Comparison of ENCODE assay signal across 8 cellular contexts in the genomic region with DNA sequence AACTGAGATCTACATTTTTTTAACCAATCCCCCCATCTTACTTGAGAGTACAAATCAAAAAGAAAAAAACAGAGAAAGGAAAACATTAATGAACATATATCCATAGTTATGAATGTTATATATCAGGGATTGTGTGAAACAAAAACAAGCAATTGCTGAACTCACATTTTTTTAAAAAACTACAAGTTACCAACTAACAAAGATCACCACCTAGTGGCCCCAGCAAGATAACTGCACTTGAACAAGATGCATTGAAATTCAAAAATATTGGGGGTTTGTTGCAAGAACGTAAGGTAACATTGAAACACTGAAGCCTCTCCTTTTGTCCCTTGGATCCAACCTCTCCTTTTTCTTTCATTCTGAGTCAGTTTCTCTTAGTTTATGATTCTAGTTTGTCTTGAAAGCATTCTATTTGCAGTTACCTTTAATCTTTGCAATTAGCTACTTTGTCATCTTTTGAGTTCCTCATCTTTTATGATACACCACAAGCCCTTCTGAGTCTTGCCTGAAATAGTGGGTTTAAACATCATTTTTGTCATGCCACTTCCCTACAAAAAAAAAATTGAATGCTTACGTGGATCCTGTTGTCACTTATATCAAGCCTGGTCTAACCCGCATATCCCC.
DNase-seq lines count a peak whose midpoint lies in the region; ATAC-seq, FAIRE-seq and TF ChIP-seq lines count a peak whose summit lies in the region.

No MANE protein-coding gene starts in this region.

- no peak overlapping the region for H3K23ac ChIP-seq in trophoblast cell (ENCODE audit: low read length)

- no peaks in the 10 kb centered on the region for H3K79me1 ChIP-seq in trophoblast cell (ENCODE audit: low read length)

- no peak for TF ChIP-seq POLR2A in endothelial cell of umbilical vein (IDR thresholded peaks at IDR 0.05; ENCODE audit: low read depth, low read length)

- no peaks in the 10 kb centered on the region for H3K27me3 ChIP-seq in OCI-LY1 (ENCODE audit: insufficient read depth, low read length)
- no peaks in the 10 kb centered on the region for H3K27me3 ChIP-seq in endothelial cell of umbilical vein (ENCODE audit: control insufficient read depth in 2 of 2, insufficient read depth in 2 of 2, low read length in 2 of 2)
- no peaks in the 10 kb centered on the region for H3K27me3 ChIP-seq in trophoblast cell (ENCODE audit: insufficient read depth, low read length)

- H3K9me3 ChIP-seq in OCI-LY1 (ENCODE audit: low read length) (peaks cover 5% of the 10 kb centered on the region), endothelial cell of umbilical vein (replicated peaks; ENCODE audit: control insufficient read depth, insufficient read depth, low read length) (no peaks in the 10 kb centered on the region), trophoblast cell (ENCODE audit: insufficient read depth, low read depth, low read length) (no peaks in the 10 kb centered on the region)

- H3K4me3 ChIP-seq in OCI-LY1 (ENCODE audit: low read depth, low read length, poor library complexity, severe bottlenecking) (no peak overlapping the region), endothelial cell of umbilical vein (replicated peaks in 1 of 3; ENCODE audit: insufficient read depth in 1 of 3, low read depth in 1 of 3, low read length in 3 of 3) (no peak overlapping the region), trophoblast cell (ENCODE audit: low read depth, low read length) (no peak overlapping the region)

- no peak overlapping the region for H3K14ac ChIP-seq in trophoblast cell (ENCODE audit: low read length)

- no peak overlapping the region for H3K4ac ChIP-seq in trophoblast cell (ENCODE audit: low read depth, low read length)

- peak; percentile 93 for TF ChIP-seq CTCF in OCI-LY1 (IDR thresholded peaks at IDR 0.05; ENCODE audit: low read length)
- TF ChIP-seq CTCF in endothelial cell of umbilical vein (IDR thresholded peaks at IDR 0.05; ENCODE audit: extremely low read depth in 1 of 2, insufficient read depth in 1 of 2, low read depth in 1 of 2, low read length in 2 of 2), result peak; percentile 58 to 64

- H3K79me2 ChIP-seq in OCI-LY1 (ENCODE audit: insufficient read depth, low read length) (no peaks in the 10 kb centered on the region), endothelial cell of umbilical vein (ENCODE audit: control insufficient read depth, insufficient read depth, low read length) (no peaks in the 10 kb centered on the region), trophoblast cell (ENCODE audit: control insufficient read depth, insufficient read depth, low read length, poor library complexity) (no peaks in the 10 kb centered on the region)

- peak; percentile 46 for DNase-seq in DMS 273 (lab: John Stamatoyannopoulos, UW; ENCODE audit: unreplicated experiment)
- DNase-seq in DMS 273 treated with DMSO at 0.1 percent for 48 hours (lab: John Stamatoyannopoulos, UW), result no peak
- DNase-seq in endothelial cell of umbilical vein (ENCODE audit: low read depth, low spot score), result peak; percentile 55
- peak; percentile 8 to 63 for DNase-seq in trophoblast cell
- no peak for DNase-seq in NCI-H774 (lab: John Stamatoyannopoulos, UW)

- H4K91ac ChIP-seq in trophoblast cell (ENCODE audit: low read depth, low read length), result no peak overlapping the region

- H4K20me1 ChIP-seq in OCI-LY1 (ENCODE audit: insufficient read depth, low read length), result no peaks in the 10 kb centered on the region
- no peaks in the 10 kb centered on the region for H4K20me1 ChIP-seq in endothelial cell of umbilical vein (replicated peaks; ENCODE audit: control insufficient read depth, extremely low read depth, insufficient read depth, low read length)

- H2BK120ac ChIP-seq in trophoblast cell (ENCODE audit: insufficient read depth, low read length, poor library complexity), result no peak overlapping the region

- H2BK5ac ChIP-seq in trophoblast cell (ENCODE audit: low read depth, low read length, poor library complexity), result no peak overlapping the region

- H2AFZ ChIP-seq in OCI-LY1 (ENCODE audit: low read length), result no peak overlapping the region
- peak overlapping the region; percentile 62 for H2AFZ ChIP-seq in endothelial cell of umbilical vein (ENCODE audit: low read depth, low read length)
- no peak overlapping the region for H2AFZ ChIP-seq in trophoblast cell (ENCODE audit: insufficient read depth, low read length, poor library complexity)

- WGBS in trophoblast cell (ENCODE audit: extremely low coverage, insufficient coverage, insufficient read length), result no CpG with 5 or more reads among the region's 3 CpGs

- no peak overlapping the region for H2AK5ac ChIP-seq in trophoblast cell (ENCODE audit: low read length)

- H4K12ac ChIP-seq in trophoblast cell (ENCODE audit: low read depth, low read length), result no peak overlapping the region

- dilution Hi-C loops in endothelial cell of umbilical vein (cut with MboI; ENCODE audit: extremely low pct_ligation_motif_present, low sequenced_read_pairs), result no loop called here

- no peaks in the 10 kb centered on the region for H3K36me3 ChIP-seq in OCI-LY1 (ENCODE audit: insufficient read depth, low read length)
- H3K36me3 ChIP-seq in endothelial cell of umbilical vein (ENCODE audit: control insufficient read depth in 2 of 2, extremely low read depth in 1 of 2, insufficient read depth in 2 of 2, low read length in 2 of 2), result no peaks in the 10 kb centered on the region
- no peaks in the 10 kb centered on the region for H3K36me3 ChIP-seq in trophoblast cell (ENCODE audit: control insufficient read depth in 1 of 2, insufficient read depth in 2 of 2, low read length in 2 of 2)

- H3K9me2 ChIP-seq in OCI-LY1 (ENCODE audit: low read depth, low read length), result no peaks in the 10 kb centered on the region

- intact Hi-C loops in endothelial cell of umbilical vein (cut with micrococcal nuclease), result loop anchor here (1.0 to 10.0 kb wide), 5 partner anchors 213 to 1258 kb away; no protein-coding TSS in a partner anchor

- no peak overlapping the region for H3K9ac ChIP-seq in OCI-LY1 (ENCODE audit: low read length)
- H3K9ac ChIP-seq in endothelial cell of umbilical vein (replicated peaks; ENCODE audit: extremely low read depth, insufficient read depth, low read length), result no peak overlapping the region
- H3K9ac ChIP-seq in trophoblast cell (ENCODE audit: low read length), result no peak overlapping the region

- H2BK12ac ChIP-seq in trophoblast cell (ENCODE audit: low read length), result no peak overlapping the region

- no peaks in the 10 kb centered on the region for H3K9me1 ChIP-seq in endothelial cell of umbilical vein (replicated peaks; ENCODE audit: control insufficient read depth, extremely low read depth, insufficient read depth, low read length)

- H3F3A ChIP-seq in OCI-LY1 (ENCODE audit: insufficient read depth, low read length), result no peaks in the 10 kb centered on the region

- H4K8ac ChIP-seq in trophoblast cell (ENCODE audit: low read depth, low read length), result no peak overlapping the region

- ATAC-seq in HG02870 (IDR thresholded peaks at IDR 0.05; ENCODE audit: unreplicated experiment) (peak; percentile 67), GM18520 (IDR thresholded peaks at IDR 0.05; ENCODE audit: unreplicated experiment) (no peak)

- no TSS peak for BruUV-seq in endothelial cell of umbilical vein (replicated peaks; lab: Mats Ljungman, UMichigan)

- CTCF ChIA-PET in endothelial cell of umbilical vein (lab: Charles Lee), result interaction anchor here (0.7 to 3.4 kb wide), 18 partner anchors 10 to 1258 kb away, joined by 3 to 34 read pairs (median 5); no protein-coding TSS in a partner anchor

- POLR2A ChIA-PET in endothelial cell of umbilical vein (lab: Charles Lee), result no interaction called here

- H3K4me1 ChIP-seq in OCI-LY1 (ENCODE audit: insufficient read depth, low read length, severe bottlenecking), result no peaks in the 10 kb centered on the region
- H3K4me1 ChIP-seq in endothelial cell of umbilical vein (ENCODE audit: control insufficient read depth, extremely low read depth, insufficient read depth, low read length), result no peaks in the 10 kb centered on the region
- no peaks in the 10 kb centered on the region for H3K4me1 ChIP-seq in trophoblast cell (ENCODE audit: control insufficient read depth in 1 of 2, insufficient read depth in 2 of 2, low read length in 2 of 2)

- no peak overlapping the region for H3K18ac ChIP-seq in trophoblast cell (ENCODE audit: low read length)

- H3K27ac ChIP-seq in OCI-LY1 (ENCODE audit: low read depth, low read length, poor library complexity, severe bottlenecking) (no peak overlapping the region), endothelial cell of umbilical vein (ENCODE audit: insufficient read depth, low read depth, low read length) (no peak overlapping the region), trophoblast cell (ENCODE audit: low read depth, low read length) (no peak overlapping the region)

- peak; percentile 74 for FAIRE-seq in endothelial cell of umbilical vein (lab: Jason Lieb, UNC)

- no peak overlapping the region for H3K4me2 ChIP-seq in OCI-LY1 (ENCODE audit: low read length)
- H3K4me2 ChIP-seq in endothelial cell of umbilical vein (ENCODE audit: insufficient read depth, low read length), result no peak overlapping the region
- no peak overlapping the region for H3K4me2 ChIP-seq in trophoblast cell (ENCODE audit: low read length)

TF ChIP-seq in endothelial cell of umbilical vein, 7 proteins besides CTCF, POLR2A, EP300 and RAD21:
- TF ChIP-seq POLR2AphosphoS5 (IDR thresholded peaks at IDR 0.05; ENCODE audit: insufficient read depth, low read depth, low read length) (no peak), JUN (IDR thresholded peaks at IDR 0.05; ENCODE audit: borderline replicate concordance, insufficient read depth, insufficient read length, low read depth) (no peak), GATA2 (IDR thresholded peaks at IDR 0.05; ENCODE audit: insufficient read depth, insufficient read length, low read depth, low read length) (no peak), EZH2 (IDR thresholded peaks at IDR 0.05; ENCODE audit: borderline replicate concordance, low read depth, low read length, severe bottlenecking) (no peak)

Comparison
In these comparisons a context has a peak if more than half of its experiments do, and no peak if none do; other contexts are left out.
1. DNase-seq: peak in DMS 273 (single experiment), endothelial cell of umbilical vein (single experiment) and trophoblast cell (2 of 2); none in DMS 273 treated with DMSO at 0.1 percent for 48 hours (single experiment) and NCI-H774 (single experiment).